Comparison of ENCODE assay signal across 8 cellular contexts in the genomic region with DNA sequence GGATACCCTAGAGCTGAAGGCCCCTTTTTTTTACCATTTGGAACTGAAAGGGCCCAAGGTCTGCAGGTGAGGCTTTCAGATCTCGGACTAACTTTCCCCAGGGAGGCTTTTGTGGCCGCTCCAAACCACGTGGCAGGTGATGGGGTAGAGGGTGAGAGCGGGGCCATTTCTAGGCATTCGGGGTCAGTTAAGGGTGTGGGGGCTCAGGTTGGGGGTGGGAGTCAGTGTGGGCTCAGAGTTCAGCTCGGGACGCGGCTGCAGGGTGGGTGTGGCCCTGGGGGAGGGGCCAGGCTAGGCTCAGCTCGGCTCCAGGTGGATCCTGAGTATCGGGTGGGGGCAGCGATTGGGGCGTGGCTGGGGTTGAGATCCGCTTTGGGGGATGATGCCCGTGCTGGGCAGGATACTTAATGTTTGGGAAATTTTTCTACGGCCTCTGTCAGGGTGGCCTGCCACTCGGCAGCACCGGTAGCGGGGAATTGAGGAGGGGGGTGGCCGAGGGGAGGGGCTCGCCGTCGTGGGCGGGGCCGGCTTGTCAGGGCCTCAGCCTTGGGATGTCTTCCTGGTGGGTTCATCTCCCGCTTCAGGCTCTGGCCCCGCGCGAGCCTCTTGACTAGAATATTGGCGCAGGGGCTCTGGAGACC. TPM values are rescaled to one million over a fixed set of nuclear protein-coding genes. Genes with fewer than 3 reads are reported as not detected.
DNase-seq lines count a peak whose midpoint lies in the region; ATAC-seq and TF ChIP-seq lines count a peak whose summit lies in the region.

No MANE protein-coding gene starts in this region.

- H3K9me3 Mint-ChIP-seq in GM23338: no peaks in the 10 kb centered on the region; the same call in 2 of the 3 replicates

- TF ChIP-seq CTCF in GM23338 (conservative IDR thresholded peaks at IDR 0.05; ENCODE audit: low read depth in 2 of 2): no peak

- ATAC-seq in GM23338 (peak; percentile 12), GM19324 (IDR thresholded peaks at IDR 0.05; ENCODE audit: low FRiP score, unreplicated experiment) (no peak), GM19328 (IDR thresholded peaks at IDR 0.05; ENCODE audit: unreplicated experiment) (no peak)

- H4K20me1 ChIP-seq in GM23338 (replicated peaks; ENCODE audit: insufficient read depth): peaks cover 31% of the 10 kb centered on the region; the same call in 1 of the 2 replicates

- peak overlapping the region; percentile 88 for H3K4me2 ChIP-seq in GM23338

- 0 out of 2 replicates have a peak overlapping the region, but pooled peaks have one; percentile 33 for H3K27ac Mint-ChIP-seq in GM23338

- peaks cover 70% of the 10 kb centered on the region for H3K79me2 ChIP-seq in ACC112 (ENCODE audit: control insufficient read depth, insufficient read depth, low read length, unreplicated experiment)
- H3K79me2 ChIP-seq in GM23338 (replicated peaks; ENCODE audit: insufficient read depth): peaks cover 54% of the 10 kb centered on the region

- H3K4me1 ChIP-seq in ACC112 (ENCODE audit: control insufficient read depth, insufficient read depth, low read length, unreplicated experiment) (peaks cover 16% of the 10 kb centered on the region), GM23338 (ENCODE audit: insufficient read depth) (peaks cover 32% of the 10 kb centered on the region)

- peaks cover 2% of the 10 kb centered on the region for H3K9me3 ChIP-seq in iPS-18c (ENCODE audit: control insufficient read depth, insufficient read depth, low read length)

- H3K9me2 ChIP-seq in GM23338 (ENCODE audit: insufficient read depth): no peaks in the 10 kb centered on the region

- H3K36me3 Mint-ChIP-seq in GM23338 (ENCODE audit: low read depth): no peaks in the 10 kb centered on the region; the same call in 2 of the 3 replicates

- H3K27me3 ChIP-seq in ACC112 (ENCODE audit: insufficient read depth, low read length) (no peaks in the 10 kb centered on the region), GM23338 (ENCODE audit: insufficient read depth) (peaks cover 12% of the 10 kb centered on the region; the same call in 1 of the 2 replicates)

- H3K27ac ChIP-seq in ACC112 (ENCODE audit: low read depth, low read length) (peak overlapping the region; percentile 74), GM23338 (ENCODE audit: low read depth) (no peak overlapping the region)

- H3F3A ChIP-seq in GM23338 (replicated peaks; ENCODE audit: low read depth): 0 out of 2 replicates have a peak, but pooled peaks cover 4% of the 10 kb centered on the region

- DNase-seq in GM23338 (ENCODE audit: low spot score) (peak; percentile 67), activated gamma-delta T cell (lab: John Stamatoyannopoulos, UW) (peak; percentile 21), SK-N-DZ (ENCODE audit: low spot score) (no peak)
- peak; percentile 29 for DNase-seq in stimulated activated naive CD4-positive, alpha-beta T cell treated with Interleukin-2 at 50 U/mL for 16 hours (lab: John Stamatoyannopoulos, UW)

- H2AFZ ChIP-seq in ACC112 (ENCODE audit: low read length, unreplicated experiment) (no peak overlapping the region), GM23338 (no peak overlapping the region)

- H3K4me3 Mint-ChIP-seq in GM23338: peak overlapping the region; percentile 86

- H3K4me1 Mint-ChIP-seq in GM23338: peaks cover 44% of the 10 kb centered on the region

- H3K36me3 ChIP-seq in ACC112 (ENCODE audit: insufficient read depth, low read length) (no peaks in the 10 kb centered on the region), GM23338 (ENCODE audit: insufficient read depth) (no peaks in the 10 kb centered on the region)

- peak overlapping the region; percentile 89 for H3K4me3 ChIP-seq in ACC112 (ENCODE audit: low read depth, low read length)
- H3K4me3 ChIP-seq in GM23338: peak overlapping the region; percentile 70
- H3K4me3 ChIP-seq in iPS-18c (ENCODE audit: insufficient read depth, low read depth, low read length): peak overlapping the region; percentile 79

- peaks cover 6% of the 10 kb centered on the region for H3K27me3 Mint-ChIP-seq in GM23338 (ENCODE audit: insufficient read depth, low read depth, poor library complexity)

TF ChIP-seq in GM23338, 12 proteins besides CTCF, POLR2A, EP300 and RAD21:
- no peak for TF ChIP-seq STAT1 (IDR thresholded peaks at IDR 0.05; ENCODE audit: unreplicated experiment)
- TF ChIP-seq JUNB (IDR thresholded peaks at IDR 0.05; ENCODE audit: unreplicated experiment): no peak
- no peak for TF ChIP-seq POLR2AphosphoS5 (IDR thresholded peaks at IDR 0.05; ENCODE audit: low read depth)
- TF ChIP-seq NANOG (IDR thresholded peaks at IDR 0.05; ENCODE audit: borderline replicate concordance): no peak
- TF ChIP-seq ZNF114 (CRISPR knock-in tag; IDR thresholded peaks at IDR 0.05): no peak
- no peak for TF ChIP-seq ZNF331 (CRISPR knock-in tag; IDR thresholded peaks at IDR 0.05; ENCODE audit: low read depth)
- TF ChIP-seq, protein P1, sequence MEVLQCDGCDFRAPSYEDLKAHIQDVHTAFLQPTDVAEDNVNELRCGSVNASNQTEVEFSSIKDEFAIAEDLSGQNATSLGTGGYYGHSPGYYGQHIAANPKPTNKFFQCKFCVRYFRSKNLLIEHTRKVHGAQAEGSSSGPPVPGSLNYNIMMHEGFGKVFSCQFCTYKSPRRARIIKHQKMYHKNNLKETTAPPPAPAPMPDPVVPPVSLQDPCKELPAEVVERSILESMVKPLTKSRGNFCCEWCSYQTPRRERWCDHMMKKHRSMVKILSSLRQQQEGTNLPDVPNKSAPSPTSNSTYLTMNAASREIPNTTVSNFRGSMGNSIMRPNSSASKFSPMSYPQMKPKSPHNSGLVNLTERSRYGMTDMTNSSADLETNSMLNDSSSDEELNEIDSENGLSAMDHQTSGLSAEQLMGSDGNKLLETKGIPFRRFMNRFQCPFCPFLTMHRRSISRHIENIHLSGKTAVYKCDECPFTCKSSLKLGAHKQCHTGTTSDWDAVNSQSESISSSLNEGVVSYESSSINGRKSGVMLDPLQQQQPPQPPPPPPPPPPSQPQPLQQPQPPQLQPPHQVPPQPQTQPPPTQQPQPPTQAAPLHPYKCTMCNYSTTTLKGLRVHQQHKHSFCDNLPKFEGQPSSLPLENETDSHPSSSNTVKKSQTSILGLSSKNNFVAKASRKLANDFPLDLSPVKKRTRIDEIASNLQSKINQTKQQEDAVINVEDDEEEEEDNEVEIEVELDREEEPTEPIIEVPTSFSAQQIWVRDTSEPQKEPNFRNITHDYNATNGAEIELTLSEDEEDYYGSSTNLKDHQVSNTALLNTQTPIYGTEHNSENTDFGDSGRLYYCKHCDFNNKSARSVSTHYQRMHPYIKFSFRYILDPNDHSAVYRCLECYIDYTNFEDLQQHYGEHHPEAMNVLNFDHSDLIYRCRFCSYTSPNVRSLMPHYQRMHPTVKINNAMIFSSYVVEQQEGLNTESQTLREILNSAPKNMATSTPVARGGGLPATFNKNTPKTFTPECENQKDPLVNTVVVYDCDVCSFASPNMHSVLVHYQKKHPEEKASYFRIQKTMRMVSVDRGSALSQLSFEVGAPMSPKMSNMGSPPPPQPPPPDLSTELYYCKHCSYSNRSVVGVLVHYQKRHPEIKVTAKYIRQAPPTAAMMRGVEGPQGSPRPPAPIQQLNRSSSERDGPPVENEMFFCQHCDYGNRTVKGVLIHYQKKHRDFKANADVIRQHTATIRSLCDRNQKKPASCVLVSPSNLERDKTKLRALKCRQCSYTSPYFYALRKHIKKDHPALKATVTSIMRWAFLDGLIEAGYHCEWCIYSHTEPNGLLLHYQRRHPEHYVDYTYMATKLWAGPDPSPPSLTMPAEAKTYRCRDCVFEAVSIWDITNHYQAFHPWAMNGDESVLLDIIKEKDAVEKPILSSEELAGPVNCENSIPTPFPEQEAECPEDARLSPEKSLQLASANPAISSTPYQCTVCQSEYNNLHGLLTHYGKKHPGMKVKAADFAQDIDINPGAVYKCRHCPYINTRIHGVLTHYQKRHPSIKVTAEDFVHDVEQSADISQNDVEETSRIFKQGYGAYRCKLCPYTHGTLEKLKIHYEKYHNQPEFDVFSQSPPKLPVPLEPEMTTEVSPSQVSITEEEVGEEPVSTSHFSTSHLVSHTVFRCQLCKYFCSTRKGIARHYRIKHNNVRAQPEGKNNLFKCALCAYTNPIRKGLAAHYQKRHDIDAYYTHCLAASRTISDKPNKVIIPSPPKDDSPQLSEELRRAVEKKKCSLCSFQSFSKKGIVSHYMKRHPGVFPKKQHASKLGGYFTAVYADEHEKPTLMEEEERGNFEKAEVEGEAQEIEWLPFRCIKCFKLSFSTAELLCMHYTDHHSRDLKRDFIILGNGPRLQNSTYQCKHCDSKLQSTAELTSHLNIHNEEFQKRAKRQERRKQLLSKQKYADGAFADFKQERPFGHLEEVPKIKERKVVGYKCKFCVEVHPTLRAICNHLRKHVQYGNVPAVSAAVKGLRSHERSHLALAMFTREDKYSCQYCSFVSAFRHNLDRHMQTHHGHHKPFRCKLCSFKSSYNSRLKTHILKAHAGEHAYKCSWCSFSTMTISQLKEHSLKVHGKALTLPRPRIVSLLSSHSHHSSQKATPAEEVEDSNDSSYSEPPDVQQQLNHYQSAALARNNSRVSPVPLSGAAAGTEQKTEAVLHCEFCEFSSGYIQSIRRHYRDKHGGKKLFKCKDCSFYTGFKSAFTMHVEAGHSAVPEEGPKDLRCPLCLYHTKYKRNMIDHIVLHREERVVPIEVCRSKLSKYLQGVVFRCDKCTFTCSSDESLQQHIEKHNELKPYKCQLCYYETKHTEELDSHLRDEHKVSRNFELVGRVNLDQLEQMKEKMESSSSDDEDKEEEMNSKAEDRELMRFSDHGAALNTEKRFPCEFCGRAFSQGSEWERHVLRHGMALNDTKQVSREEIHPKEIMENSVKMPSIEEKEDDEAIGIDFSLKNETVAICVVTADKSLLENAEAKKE (CRISPR knock-in tag; IDR thresholded peaks at IDR 0.05): no peak

RNA-seq across cellular contexts. Expression of a gene that starts 2.5 kb away (rescaled TPM):
- total RNA-seq in GM23338 (2014; rRNA removed; shearing (Covaris generic)): 21.5 and 23.5 TPM in 2 replicates
- 28.6 and 35.7 TPM in 2 replicates for polyA plus RNA-seq in GM23338 (2016; fragmentation: Nextera tagmentation; extraction: Ambion mirVana)
- 65.3 and 76.1 TPM in 2 replicates for polyA plus RNA-seq in SK-N-DZ (2014; cell fraction: cytosol; rRNA removed)
- 26.8 and 37.7 TPM in 2 replicates for polyA plus RNA-seq in SK-N-DZ (2014; cell fraction: nucleus; rRNA removed)
